Comparison of ENCODE assay signal across 35 cellular contexts in genomic region chr2:219038600-219038999, GRCh38. TPM values are rescaled to one million over a fixed set of nuclear protein-coding genes. Genes with fewer than 3 reads are reported as not detected.
"Had no signal": no experiment of that assay in that cellular context is flagged by ENCODE, and none has a peak within 500 bp of the region (broad histone marks: within the 10 kb centered on the region; RNA-seq: fewer than 3 reads in every experiment).

No MANE protein-coding gene starts in this region.

- H3K9me3 ChIP-seq: heart right ventricle, left lung, lower lobe of right lung, neutrophil, right atrium auricular region, right lobe of liver, suprapubic skin, tibial nerve, uterus had no signal

- H3K36me3 Mint-ChIP-seq: type B pancreatic cell had no signal

- H3K27me3 ChIP-seq: right atrium auricular region, right lobe of liver had no signal

- H3K4me1 ChIP-seq: left lung, lower lobe of right lung, parathyroid adenoma, uterus had no signal

- H3K4me3 ChIP-seq: heart right ventricle, left lung, lower lobe of right lung, right atrium auricular region, right lobe of liver, smooth muscle cell, suprapubic skin, tibial nerve, uterus had no signal

- H3K36me3 ChIP-seq: heart right ventricle, left lung, lower lobe of right lung, neutrophil, right atrium auricular region, right lobe of liver, suprapubic skin, tibial nerve, uterus had no signal

- ATAC-seq: heart right ventricle; naive thymus-derived CD8-positive, alpha-beta T cell had no signal

- H3K9ac ChIP-seq: parathyroid adenoma had no signal

- H3K27ac ChIP-seq: heart right ventricle, left lung, lower lobe of right lung, neutrophil, parathyroid adenoma, right atrium auricular region, right lobe of liver, suprapubic skin, tibial nerve, uterus had no signal

- DNase-seq: heart right ventricle; hippocampal formation; left lung; lower lobe of right lung; mammary epithelial cell; mesenchymal stem cell; occipital lobe; right lobe of liver; stimulated activated CD4-positive, alpha-beta T cell treated with anti-CD3 and anti-CD28 coated beads, Interleukin-1b, Interleukin-23, amount 100 ng/mL, for 48 hours; stimulated activated CD4-positive, alpha-beta T cell treated with anti-CD3 and anti-CD28 coated beads, Interleukin-2, amount 100 ng/mL, for 48 hours; stimulated activated CD4-positive, alpha-beta T cell treated with anti-CD3 and anti-CD28 coated beads, Interleukin-4, amount 100 ng/mL, for 4 hours; stimulated activated CD8-positive, alpha-beta memory T cell treated with anti-CD3 and anti-CD28 coated beads, Interleukin-4, amount 100 ng/mL, for 48 hours; stimulated activated naive CD4-positive, alpha-beta T cell; uterus had no signal

- FAIRE-seq: keratinocyte had no signal

- H3K4me3 Mint-ChIP-seq: naive thymus-derived CD8-positive, alpha-beta T cell; nephron; neural crest cell; stimulated activated naive CD8-positive, alpha-beta T cell treated with anti-CD3 and anti-CD28 coated beads, Interleukin-15, Interleukin-2, amounts not matched to agents 100 ng/mL and 50 ng/mL, for 24 hours; type B pancreatic cell had no signal

- H3K27ac Mint-ChIP-seq: naive thymus-derived CD8-positive, alpha-beta T cell; nephron; progenitor cell of endocrine pancreas; stimulated activated naive CD8-positive, alpha-beta T cell treated with anti-CD3 and anti-CD28 coated beads, Interleukin-15, Interleukin-2, amounts not matched to agents 100 ng/mL and 50 ng/mL, for 24 hours; type B pancreatic cell had no signal

- H3K9me3 Mint-ChIP-seq: nephron; neural crest cell; stimulated activated naive CD8-positive, alpha-beta T cell treated with anti-CD3 and anti-CD28 coated beads, Interleukin-15, Interleukin-2, amounts not matched to agents 100 ng/mL and 50 ng/mL, for 24 hours; type B pancreatic cell had no signal

RNA-seq across cellular contexts. Expression of gene CFAP65, which starts 2.7 kb away (rescaled TPM):
- total RNA-seq: heart right ventricle; liver; naive thymus-derived CD8-positive, alpha-beta T cell; osteocyte; right atrium auricular region; right lobe of liver; skeletal muscle tissue; smooth muscle cell; subcutaneous adipose tissue; suprapubic skin; tibial nerve; ureter had no signal
- polyA plus RNA-seq: heart right ventricle, keratinocyte, liver, smooth muscle cell had no signal

RNA-seq across cellular contexts. Expression of gene IHH, which starts 22.1 kb away (rescaled TPM):
- total RNA-seq: naive thymus-derived CD8-positive, alpha-beta T cell; osteocyte; right atrium auricular region; skeletal muscle tissue; ureter had no signal
- polyA plus RNA-seq: keratinocyte; naive thymus-derived CD8-positive, alpha-beta T cell; smooth muscle cell had no signal

RNA-seq across cellular contexts. Expression of gene CRYBA2, which starts 45.4 kb away (rescaled TPM):
- total RNA-seq: heart right ventricle; left lung; liver; lower lobe of right lung; mammary epithelial cell; mucosa of gallbladder; naive thymus-derived CD8-positive, alpha-beta T cell; neural crest cell; occipital lobe; osteocyte; pulmonary artery endothelial cell; renal cortical epithelial cell; right atrium auricular region; right lobe of liver; skeletal muscle tissue; smooth muscle cell; subcutaneous adipose tissue; suprapubic skin; tibial nerve; ureter; uterus had no signal
- polyA plus RNA-seq: heart right ventricle; keratinocyte; liver; naive thymus-derived CD8-positive, alpha-beta T cell; smooth muscle cell had no signal

RNA-seq across cellular contexts. Expression of gene FEV, which starts 53.6 kb away (rescaled TPM):
- total RNA-seq: heart right ventricle; left lung; liver; lower lobe of right lung; mammary epithelial cell; mucosa of gallbladder; naive thymus-derived CD8-positive, alpha-beta T cell; neural crest cell; occipital lobe; osteocyte; pulmonary artery endothelial cell; renal cortical epithelial cell; right atrium auricular region; right lobe of liver; skeletal muscle tissue; smooth muscle cell; subcutaneous adipose tissue; suprapubic skin; tibial nerve; ureter; uterus had no signal
- polyA plus RNA-seq: heart right ventricle; keratinocyte; liver; mammary epithelial cell; naive thymus-derived CD8-positive, alpha-beta T cell; smooth muscle cell had no signal
